In the genomic region with DNA sequence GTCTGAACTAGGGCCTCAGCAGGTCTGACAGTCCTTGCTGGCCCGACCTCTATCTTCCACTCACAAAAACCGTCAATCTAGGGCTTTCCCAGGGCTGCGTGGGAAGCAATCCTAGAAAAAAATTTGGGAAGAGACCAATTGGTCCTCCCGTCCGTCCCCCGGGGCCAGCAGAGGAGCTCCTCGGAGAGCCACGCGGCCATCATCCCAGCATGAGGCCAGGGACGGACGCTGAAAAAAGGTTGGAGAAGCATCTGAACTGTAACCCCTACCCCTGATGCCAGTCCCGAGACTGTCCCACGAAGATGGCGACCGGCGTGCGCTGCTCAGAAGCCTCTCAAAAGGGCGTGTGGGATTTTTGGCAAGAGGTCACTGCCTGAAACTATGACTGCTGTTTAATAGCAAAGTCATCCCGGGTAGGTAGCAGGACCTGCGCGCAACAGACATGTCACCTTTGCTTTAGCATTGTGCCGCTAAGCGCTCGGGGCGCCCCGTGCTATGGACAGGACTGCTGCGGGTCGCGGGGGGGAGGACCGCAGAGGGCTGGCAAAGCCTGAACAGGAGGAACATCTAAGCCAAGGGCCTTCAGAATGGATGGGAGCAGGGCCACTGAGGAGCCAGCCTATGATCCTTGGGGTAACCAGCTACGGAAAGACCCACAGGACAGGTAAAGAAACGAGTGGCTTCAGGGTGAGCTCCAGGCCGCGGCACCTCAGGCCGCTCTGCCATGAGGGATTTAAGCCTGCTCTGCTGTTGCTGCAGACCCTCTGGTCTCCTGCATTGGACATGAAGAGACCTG, we compare ENCODE assay signal across 24 cellular contexts.
"Had no signal": no experiment of that assay in that cellular context is flagged by ENCODE, and none has a peak within 500 bp of the region (broad histone marks: within the 10 kb centered on the region; RNA-seq: fewer than 3 reads in every experiment).

No MANE protein-coding gene starts in this region.

- DNase-seq: activated CD4-positive, alpha-beta T cell treated with anti-CD3 and anti-CD28 coated beads, Interleukin-2, amount 50 U/mL, for 1 hour; activated CD8-positive, alpha-beta memory T cell treated with anti-CD3 and anti-CD28 coated beads, Interleukin-2, amount 50 U/mL, for 4 hours; activated gamma-delta T cell; activated T-cell treated with anti-CD3 and anti-CD28 coated beads, Interleukin-2, amount 50 U/mL, for 72 hours; dorsolateral prefrontal cortex; endodermal cell; foreskin keratinocyte; left colon; stimulated activated CD4-positive, alpha-beta T cell treated with anti-CD3 and anti-CD28 coated beads, Interleukin-4, amount 100 ng/mL, for 24 hours; stimulated activated naive CD4-positive, alpha-beta T cell treated with Interleukin-2 at 50 U/mL for 16 hours; T1000; transverse colon had no signal

- H3K27ac Mint-ChIP-seq: activated naive CD4-positive, alpha-beta T cell treated with anti-CD3 and anti-CD28 coated beads, Interleukin-2, amount 50 U/mL, for 24 hours; activated T-cell treated with anti-CD3 and anti-CD28 coated beads, Interleukin-2, amount 50 U/mL, for 72 hours; endodermal cell; mesothelial cell of epicardium had no signal

- H3K4me3 Mint-ChIP-seq: activated naive CD4-positive, alpha-beta T cell treated with anti-CD3 and anti-CD28 coated beads, Interleukin-2, amount 50 U/mL, for 24 hours; activated T-cell treated with anti-CD3 and anti-CD28 coated beads, Interleukin-2, amount 50 U/mL, for 72 hours; endodermal cell; mesothelial cell of epicardium; neural crest cell had no signal

- H3K9me3 Mint-ChIP-seq: activated naive CD4-positive, alpha-beta T cell treated with anti-CD3 and anti-CD28 coated beads, Interleukin-2, amount 50 U/mL, for 24 hours; activated T-cell treated with anti-CD3 and anti-CD28 coated beads, Interleukin-2, amount 50 U/mL, for 72 hours; mesothelial cell of epicardium; neural crest cell had no signal

- H3K4me1 ChIP-seq: foreskin keratinocyte, pancreas had no signal

- H3K4me3 ChIP-seq: cardiac muscle cell, dorsolateral prefrontal cortex, hepatocyte, lung, pancreas, smooth muscle cell, transverse colon, vagina had no signal

- H3K4me2 ChIP-seq: hepatocyte, smooth muscle cell had no signal

- H3K27me3 Mint-ChIP-seq: activated naive CD4-positive, alpha-beta T cell treated with anti-CD3 and anti-CD28 coated beads, Interleukin-2, amount 50 U/mL, for 24 hours had no signal

- H3K27ac ChIP-seq: cardiac muscle cell, dorsolateral prefrontal cortex, foreskin keratinocyte, hepatocyte, pancreas, transverse colon, vagina had no signal

- FAIRE-seq: colon, islet of Langerhans, pancreas had no signal

- H3K4me1 Mint-ChIP-seq: endodermal cell, mesothelial cell of epicardium, neural crest cell had no signal

- ATAC-seq: activated T-cell treated with anti-CD3 and anti-CD28 coated beads, Interleukin-2, amount 50 U/mL, for 72 hours; foreskin keratinocyte; pancreas; sciatic nerve had no signal

- H2AFZ ChIP-seq: hepatocyte had no signal

- H3K27me3 ChIP-seq: cardiac muscle cell, dorsolateral prefrontal cortex, foreskin keratinocyte, hepatocyte, pancreas, transverse colon, vagina had no signal

- H3K9me3 ChIP-seq: pancreas, transverse colon, vagina had no signal
